ENCODE assay signal across 10 cellular contexts in genomic region chr9:130117816-130118632, GRCh38. TPM values are rescaled to one million over a fixed set of nuclear protein-coding genes. Genes with fewer than 3 reads are reported as not detected.
A peak's percentile ranks its signal among the peaks of the same experiment; 100 is the strongest.
DNase-seq lines count a peak whose midpoint lies in the region; ATAC-seq and TF ChIP-seq lines count a peak whose summit lies in the region.
"Had no signal": no experiment of that assay in that cellular context is flagged by ENCODE, and none has a peak within 500 bp of the region (broad histone marks: within the 10 kb centered on the region; RNA-seq: fewer than 3 reads in every experiment).

No MANE protein-coding gene starts in this region.

- ATAC-seq in WTC11 (no peak), GM21576 (IDR thresholded peaks at IDR 0.05; ENCODE audit: unreplicated experiment) (no peak), HG02884 (IDR thresholded peaks at IDR 0.05; ENCODE audit: unreplicated experiment) (no peak), HG03025 (IDR thresholded peaks at IDR 0.05; ENCODE audit: low FRiP score, unreplicated experiment) (no peak), HG02588 (IDR thresholded peaks at IDR 0.05; ENCODE audit: unreplicated experiment) (no peak)
- ATAC-seq in stimulated activated naive B cell treated with anti-CD40 and anti-IgM and Interleukin-4, amounts not matched to agents 10 μg/mL and 1 μg/mL and 100 μg/mL, for 72 hours (replicated peaks): peak; percentile 36 to 46
- ATAC-seq: lower lobe of right lung had no signal

- DNase-seq in HK-2 (ENCODE audit: unreplicated experiment) (peak; percentile 81), WTC11 (ENCODE audit: low spot score) (no peak), glutamatergic neuron (no peak)
- DNase-seq in stimulated activated naive B cell treated with anti-CD40 and anti-IgM and Interleukin-4, amounts not matched to agents 10 μg/mL and 1 μg/mL and 100 μg/mL, for 72 hours: no peak
- DNase-seq: lower lobe of right lung had no signal

- CTCF ChIA-PET in WTC11 (lab: Charles Lee): interaction anchor here (0.5 to 1.1 kb wide), 3 partner anchors 120 to 266 kb away, joined by 3 read pairs; no protein-coding TSS in a partner anchor

- TF ChIP-seq CTCF in WTC11 (IDR thresholded peaks at IDR 0.05): no peak
- TF ChIP-seq CTCF in glutamatergic neuron (IDR thresholded peaks at IDR 0.05; ENCODE audit: partially characterized antibody, unreplicated experiment): no peak

- H3K4me1 Mint-ChIP-seq in WTC11 (peaks cover 27% of the 10 kb centered on the region), glutamatergic neuron (ENCODE audit: low read depth, unreplicated experiment) (peaks cover 48% of the 10 kb centered on the region)
- peaks cover 19 to 34% of the 10 kb centered on the region in 2 donors for H3K4me1 Mint-ChIP-seq in stimulated activated naive B cell treated with anti-CD40 and anti-IgM and Interleukin-4, amounts not matched to agents 10 μg/mL and 1 μg/mL and 100 μg/mL, for 72 hours

- POLR2A ChIA-PET in WTC11 (lab: Charles Lee): no interaction called here

- H3K9me3 Mint-ChIP-seq in WTC11: no peaks in the 10 kb centered on the region
- peaks cover 2% of the 10 kb centered on the region for H3K9me3 Mint-ChIP-seq in glutamatergic neuron (ENCODE audit: unreplicated experiment)
- no peaks in the 10 kb centered on the region for H3K9me3 Mint-ChIP-seq in stimulated activated naive B cell treated with anti-CD40 and anti-IgM and Interleukin-4, amounts not matched to agents 10 μg/mL and 1 μg/mL and 100 μg/mL, for 72 hours

- H3K36me3 Mint-ChIP-seq in WTC11: peaks cover 14% of the 10 kb centered on the region
- H3K36me3 Mint-ChIP-seq in glutamatergic neuron (ENCODE audit: unreplicated experiment): no peaks in the 10 kb centered on the region
- peaks cover 31 to 55% of the 10 kb centered on the region in 2 donors for H3K36me3 Mint-ChIP-seq in stimulated activated naive B cell treated with anti-CD40 and anti-IgM and Interleukin-4, amounts not matched to agents 10 μg/mL and 1 μg/mL and 100 μg/mL, for 72 hours

- no peak overlapping the region for H3K4me3 Mint-ChIP-seq in WTC11
- no peak overlapping the region for H3K4me3 Mint-ChIP-seq in glutamatergic neuron (ENCODE audit: unreplicated experiment)
- H3K4me3 Mint-ChIP-seq in stimulated activated naive B cell treated with anti-CD40 and anti-IgM and Interleukin-4, amounts not matched to agents 10 μg/mL and 1 μg/mL and 100 μg/mL, for 72 hours: no peak overlapping the region
- H3K4me3 Mint-ChIP-seq: activated naive CD8-positive, alpha-beta T cell had no signal

- peak overlapping the region; percentile 92 for H3K27ac Mint-ChIP-seq in WTC11
- H3K27ac Mint-ChIP-seq in glutamatergic neuron (ENCODE audit: unreplicated experiment): peak overlapping the region; percentile 94
- peak overlapping the region; percentile 62 for H3K27ac Mint-ChIP-seq in stimulated activated naive B cell treated with anti-CD40 and anti-IgM and Interleukin-4, amounts not matched to agents 10 μg/mL and 1 μg/mL and 100 μg/mL, for 72 hours
- H3K27ac Mint-ChIP-seq: activated naive CD8-positive, alpha-beta T cell had no signal

- H3K27me3 Mint-ChIP-seq in WTC11 (ENCODE audit: low read depth): no peaks in the 10 kb centered on the region
- H3K27me3 Mint-ChIP-seq in glutamatergic neuron (ENCODE audit: unreplicated experiment): peaks cover 11% of the 10 kb centered on the region
- no peaks in the 10 kb centered on the region for H3K27me3 Mint-ChIP-seq in stimulated activated naive B cell treated with anti-CD40 and anti-IgM and Interleukin-4, amounts not matched to agents 10 μg/mL and 1 μg/mL and 100 μg/mL, for 72 hours
- H3K27me3 Mint-ChIP-seq: activated naive CD8-positive, alpha-beta T cell had no signal

TF ChIP-seq in WTC11, 78 proteins besides CTCF, POLR2A, EP300 and RAD21:
- TF ChIP-seq ZNF423 (CRISPR knock-in tag; IDR thresholded peaks at IDR 0.05) (peak; percentile 56), NFE2L1 (CRISPR knock-in tag; IDR thresholded peaks at IDR 0.05) (peak; percentile 73; the same call in 1 of the 2 replicates), ZNF512 (CRISPR knock-in tag; IDR thresholded peaks at IDR 0.05; ENCODE audit: borderline replicate concordance) (no peak), NR3C1 (CRISPR knock-in tag; conservative IDR thresholded peaks at IDR 0.05; ENCODE audit: low read depth) (no peak), ZNF317 (CRISPR knock-in tag; IDR thresholded peaks at IDR 0.05; ENCODE audit: borderline replicate concordance, low read depth) (no peak)

RNA-seq across cellular contexts. Expression of gene NCS1, which starts 54.2 kb away (rescaled TPM):
- total RNA-seq in WTC11 (2021) (31.8 to 32.6 TPM (median 32.4 TPM) in 3 replicates), glutamatergic neuron (ENCODE audit: unreplicated experiment) (312 TPM)

Comparison
In these comparisons a context has a peak if more than half of its experiments do, and no peak if none do; other contexts are left out.
1. ATAC-seq: peak in stimulated activated naive B cell treated with anti-CD40 and anti-IgM and Interleukin-4, amounts not matched to agents 10 μg/mL and 1 μg/mL and 100 μg/mL, for 72 hours (2 of 2); none in WTC11 (single experiment), GM21576 (single experiment), HG02884 (single experiment), HG03025 (single experiment) and HG02588 (single experiment).
2. Peak in every context shown above with its lines, with median percentiles within 50 percentile points of each other: H3K27ac Mint-ChIP-seq.